8 cellular contexts compared by ENCODE assay signal in the genomic region with DNA sequence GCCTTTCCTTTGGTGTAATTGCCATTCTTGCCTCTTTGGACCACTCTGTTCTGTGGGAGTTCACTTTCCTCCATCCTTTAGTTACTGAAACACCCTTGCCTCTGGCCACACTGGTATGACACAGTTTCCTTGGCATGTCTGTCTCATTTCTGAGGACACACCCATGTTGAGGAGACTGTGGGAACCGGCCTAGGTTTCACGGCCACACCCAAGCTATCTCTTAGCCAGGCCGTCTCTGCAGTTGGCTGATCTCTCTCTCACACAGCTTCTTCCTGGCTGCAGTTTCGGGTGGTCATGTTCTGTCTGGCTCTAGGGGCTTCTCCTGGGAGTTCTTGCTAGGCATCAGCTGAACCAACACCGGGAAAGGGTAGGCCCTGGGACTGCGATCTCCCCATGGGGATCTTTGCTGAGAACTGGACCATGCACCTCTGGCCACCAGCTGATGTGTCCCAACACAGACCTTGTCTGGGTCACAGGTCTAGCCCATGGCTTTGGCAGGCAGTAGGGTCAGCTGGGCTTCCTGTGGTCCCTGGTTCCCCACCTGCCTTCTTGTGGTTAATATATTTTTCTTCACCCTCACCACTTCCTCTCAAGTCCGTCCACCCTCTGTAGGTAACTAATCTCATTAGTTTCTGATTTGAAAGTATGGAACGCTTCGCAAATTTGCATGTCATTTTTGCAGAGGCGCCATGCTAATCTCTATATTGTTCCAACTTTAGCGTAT. TPM values are rescaled to one million over a fixed set of nuclear protein-coding genes. Genes with fewer than 3 reads are reported as not detected.
A peak's percentile ranks its signal among the peaks of the same experiment; 100 is the strongest.
DNase-seq lines count a peak whose midpoint lies in the region; FAIRE-seq and TF ChIP-seq lines count a peak whose summit lies in the region.

No MANE protein-coding gene starts in this region.

- peaks cover 5% of the 10 kb centered on the region; the same call in 1 of the 2 replicates for H3F3A ChIP-seq in GM23248 (ENCODE audit: insufficient read depth)

- H2AFZ ChIP-seq in GM23248: peak overlapping the region; percentile 43; the same call in 1 of the 2 replicates
- no peak overlapping the region for H2AFZ ChIP-seq in Karpas-422 (ENCODE audit: low read length)

- DNase-seq in GM12892 (ENCODE audit: insufficient read length) (peak; percentile 49), GM23248 (peak; percentile 99), Karpas-422 (peak; percentile 97), epithelial cell of esophagus (ENCODE audit: low read depth) (peak; percentile 100), small intestine (peak; percentile 95), Kasumi-1 (lab: John Stamatoyannopoulos, UW) (no peak), SHP77 (lab: John Stamatoyannopoulos, UW) (no peak), NCI-H1417 (lab: John Stamatoyannopoulos, UW) (no peak)

- H3K4me1 ChIP-seq in GM23248 (ENCODE audit: insufficient read depth): peaks cover 11% of the 10 kb centered on the region
- peaks cover 82% of the 10 kb centered on the region for H3K4me1 ChIP-seq in Karpas-422 (ENCODE audit: low read length)
- peaks cover 9 to 22% of the 10 kb centered on the region in 2 donors for H3K4me1 ChIP-seq in small intestine (ENCODE audit: control insufficient read depth in 2 of 2, insufficient read depth in 1 of 2, low read depth in 1 of 2, low read length in 1 of 2)

- H3K27me3 ChIP-seq in GM23248 (replicated peaks; ENCODE audit: insufficient read depth) (no peaks in the 10 kb centered on the region), Karpas-422 (ENCODE audit: low read length) (no peaks in the 10 kb centered on the region), small intestine (ENCODE audit: control insufficient read depth in 2 of 2, insufficient read depth in 2 of 2, low read length in 2 of 2) (no peaks in the 10 kb centered on the region)

- H3K36me3 ChIP-seq in GM23248 (ENCODE audit: low read depth) (no peaks in the 10 kb centered on the region), Karpas-422 (ENCODE audit: insufficient read depth, low read length) (peaks cover 30% of the 10 kb centered on the region), small intestine (ENCODE audit: control insufficient read depth in 2 of 2, insufficient read depth in 2 of 2, low read length in 2 of 2) (no peaks in the 10 kb centered on the region)

- H3K9me2 ChIP-seq in GM23248 (ENCODE audit: insufficient read depth) (no peaks in the 10 kb centered on the region), Karpas-422 (replicated peaks; ENCODE audit: insufficient read depth, low read length) (no peaks in the 10 kb centered on the region)

- no peaks in the 10 kb centered on the region for H4K20me1 ChIP-seq in GM23248 (ENCODE audit: insufficient read depth)
- H4K20me1 ChIP-seq in Karpas-422 (ENCODE audit: insufficient read depth, low read depth, low read length): no peaks in the 10 kb centered on the region

- TF ChIP-seq POLR2A in GM12892 (IDR thresholded peaks at IDR 0.05; ENCODE audit: low read depth, low read length): no peak

- 57 to 61% methylated on average over 11 of the region's 11 CpGs for WGBS in GM23248 (ENCODE audit: low coverage in 1 of 2, low lambda C conversion rate in 2 of 2, missing lambda C conversion rate in 2 of 2), 2 experiments
- WGBS in small intestine, 3 donors: 46 to 55% (median 52%) methylated on average over 11 of the region's 11 CpGs

- peak overlapping the region; percentile 82 for H3K27ac ChIP-seq in GM23248
- H3K27ac ChIP-seq in Karpas-422 (ENCODE audit: low read length): peak overlapping the region; percentile 97
- peak overlapping the region; percentile 46 to 68 for H3K27ac ChIP-seq in small intestine (ENCODE audit: low read depth in 1 of 2, low read length in 1 of 2)

- peak overlapping the region; percentile 57 for H3K9ac ChIP-seq in GM23248
- peak overlapping the region; percentile 62 for H3K9ac ChIP-seq in Karpas-422 (ENCODE audit: low read length)

- H3K9me3 ChIP-seq in GM23248 (ENCODE audit: low read depth) (no peaks in the 10 kb centered on the region), Karpas-422 (ENCODE audit: low read length) (peaks cover 3% of the 10 kb centered on the region; the same call in 1 of the 2 replicates), small intestine (ENCODE audit: control insufficient read depth, low read depth) (no peaks in the 10 kb centered on the region)

- FAIRE-seq in GM12892 (lab: Jason Lieb, UNC) (peak; percentile 50), small intestine (lab: Jason Lieb, UNC) (no peak)

- no peak for TF ChIP-seq CTCF in epithelial cell of esophagus (IDR thresholded peaks at IDR 0.05; ENCODE audit: insufficient read depth, low read depth, low read length, missing control alignments)

- H3K4me2 ChIP-seq in GM23248 (ENCODE audit: unreplicated experiment): peak overlapping the region; percentile 31
- H3K4me2 ChIP-seq in Karpas-422 (ENCODE audit: low read depth, low read length, poor library complexity, severe bottlenecking): peak overlapping the region; percentile 60

- H3K4me3 ChIP-seq in GM23248: no peak overlapping the region
- H3K4me3 ChIP-seq in Karpas-422 (ENCODE audit: low read length): peak overlapping the region; percentile 30; the same call in 1 of the 2 replicates
- no peak overlapping the region for H3K4me3 ChIP-seq in epithelial cell of esophagus (ENCODE audit: low read length)
- H3K4me3 ChIP-seq in small intestine (ENCODE audit: low read depth in 1 of 2, low read length in 2 of 2): no peak overlapping the region

- H3K79me2 ChIP-seq in GM23248 (ENCODE audit: insufficient read depth) (no peaks in the 10 kb centered on the region), Karpas-422 (ENCODE audit: low read length) (peaks cover 14% of the 10 kb centered on the region; the same call in 1 of the 2 replicates)

- in situ Hi-C loops in GM23248 (cut with MboI): no loop called here

RNA-seq across cellular contexts. Expression of a gene that starts 24.9 kb away (rescaled TPM):
- 0.61 TPM for polyA plus RNA-seq in GM12892 (2012; ENCODE audit: missing spikeins)
- total RNA-seq in GM23248 (2014; rRNA removed; shearing (Covaris generic)): 0.76 and 0.97 TPM in 2 replicates
- 0.42 and 0.51 TPM in 2 replicates for polyA plus RNA-seq in GM23248 (2016; fragmentation: Nextera tagmentation; extraction: Ambion mirVana)
- 17.0 and 30.0 TPM in 2 replicates for total RNA-seq in Karpas-422 (2014; rRNA removed; shearing (Covaris generic); ENCODE audit: low replicate concordance)
- 1 to 10 TPM; 3.8 to 8.7 (median 4.2) TPM for polyA plus RNA-seq in small intestine

RNA-seq across cellular contexts. Expression of a gene that starts 54.9 kb away (rescaled TPM):
- 69.0 TPM for polyA plus RNA-seq in GM12892 (2012; ENCODE audit: missing spikeins)
- total RNA-seq in GM23248 (2014; rRNA removed; shearing (Covaris generic)): 415 and 428 TPM in 2 replicates
- polyA plus RNA-seq in GM23248 (2016; fragmentation: Nextera tagmentation; extraction: Ambion mirVana) (225 and 228 TPM in 2 replicates), small intestine (100 to 1,000 TPM in 1 of 3 donors, 10 to 100 TPM in 2; 58.6 to 105 (median 64.2) TPM)
- total RNA-seq in Karpas-422 (2014; rRNA removed; shearing (Covaris generic); ENCODE audit: low replicate concordance): 193 and 274 TPM in 2 replicates

Comparison
In these comparisons a context has a peak if more than half of its experiments do, and no peak if none do; other contexts are left out.
1. DNase-seq: peak in GM12892 (single experiment), GM23248 (single experiment), Karpas-422 (single experiment), epithelial cell of esophagus (single experiment) and small intestine (single experiment); none in Kasumi-1 (0 of 2), SHP77 (0 of 2) and NCI-H1417 (0 of 3).
2. Peak in every context shown above with its lines, with median percentiles within 50 percentile points of each other: H3K27ac ChIP-seq.